Comparison of ENCODE assay signal across 26 cellular contexts in the genomic region with DNA sequence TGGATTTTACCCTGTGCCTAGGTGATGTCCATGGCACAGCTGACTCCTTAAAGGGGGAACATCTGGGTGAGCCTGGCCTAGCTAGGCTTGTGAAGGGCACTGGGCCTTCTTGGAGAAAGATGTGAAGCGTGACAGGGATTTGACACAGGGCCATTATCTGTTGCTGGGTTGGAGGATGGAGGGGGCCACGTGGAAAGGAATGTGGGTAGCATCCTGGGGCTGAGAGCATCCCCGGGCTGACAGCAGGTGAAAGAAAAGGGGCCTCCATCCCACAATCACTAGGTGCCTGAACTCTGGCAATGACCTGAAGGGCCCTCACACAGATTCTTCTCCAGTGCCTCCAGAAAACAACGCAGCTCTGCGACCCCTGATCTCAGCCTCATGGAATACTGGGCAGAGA.
"Had no signal": no experiment of that assay in that cellular context is flagged by ENCODE, and none has a peak within 500 bp of the region (broad histone marks: within the 10 kb centered on the region; RNA-seq: fewer than 3 reads in every experiment).

No MANE protein-coding gene starts in this region.

- DNase-seq: activated CD4-positive, alpha-beta T cell treated with anti-CD3 and anti-CD28 coated beads for 4 hours; activated CD4-positive, alpha-beta T cell treated with anti-CD3 and anti-CD28 coated beads, Interleukin-2, amount 50 U/mL, for 4 hours; activated CD8-positive, alpha-beta memory T cell treated with anti-CD3 and anti-CD28 coated beads for 24 hours; activated gamma-delta T cell treated with Interleukin-2 at 50 U/mL for 16 hours; activated T-cell treated with anti-CD3 and anti-CD28 coated beads, Interleukin-2, amount 50 U/mL, for 1 hour; cerebellar nuclear complex; colonic mucosa; effector CD8-positive, alpha-beta T cell; erythroblast; hippocampal formation; kidney; mucosa of descending colon; ovary; retina; stimulated activated CD4-positive, alpha-beta T cell treated with anti-CD3 and anti-CD28 coated beads, Interleukin-15, amount 100 ng/mL, for 24 hours; stimulated activated CD4-positive, alpha-beta T cell treated with anti-CD3 and anti-CD28 coated beads, Interleukin-2, amount 100 ng/mL, for 24 hours; stimulated activated naive CD8-positive, alpha-beta T cell treated with anti-CD3 and anti-CD28 coated beads, Interleukin-15, Interleukin-2, amounts not matched to agents 100 U/mL and 50 U/mL, for 24 hours; uterus had no signal

- H3K27me3 ChIP-seq: colonic mucosa, gastroesophageal sphincter, ovary, uterus had no signal

- H3K9me3 Mint-ChIP-seq: activated naive CD4-positive, alpha-beta T cell treated with anti-CD3 and anti-CD28 coated beads, Interleukin-2, amount 50 U/mL, for 24 hours; activated T-helper 1 cell treated with anti-CD3 and anti-CD28 coated beads, Interleukin-12 subunit alpha, Interleukin-12 subunit beta, Interleukin-2, Interleukin-4 antibody, amounts not matched to agents 30 ng/mL and 10 ng/mL and 1 ng/mL, durations not matched to agents 14 hours and 24 hours and 36 hours had no signal

- H3K9me3 ChIP-seq: colonic mucosa, gastroesophageal sphincter, mucosa of descending colon, ovary, prostate gland, thoracic aorta, uterus had no signal

- H3K4me1 ChIP-seq: colonic mucosa, prostate gland, uterus had no signal

- H3K36me3 ChIP-seq: colonic mucosa, ovary, prostate gland, thoracic aorta, uterus had no signal

- ATAC-seq: gastroesophageal sphincter; mucosa of descending colon; stimulated activated naive CD8-positive, alpha-beta T cell treated with anti-CD3 and anti-CD28 coated beads, Interleukin-15, Interleukin-2, amounts not matched to agents 100 U/mL and 50 U/mL, for 24 hours had no signal

- H3K4me3 Mint-ChIP-seq: activated naive CD4-positive, alpha-beta T cell treated with anti-CD3 and anti-CD28 coated beads, Interleukin-2, amount 50 U/mL, for 24 hours; activated T-helper 1 cell treated with anti-CD3 and anti-CD28 coated beads, Interleukin-12 subunit alpha, Interleukin-12 subunit beta, Interleukin-2, Interleukin-4 antibody, amounts not matched to agents 30 ng/mL and 10 ng/mL and 1 ng/mL, durations not matched to agents 14 hours and 24 hours and 36 hours; nephron; type B pancreatic cell had no signal

- H3K27ac Mint-ChIP-seq: activated T-helper 1 cell treated with anti-CD3 and anti-CD28 coated beads, Interleukin-12 subunit alpha, Interleukin-12 subunit beta, Interleukin-2, Interleukin-4 antibody, amounts not matched to agents 30 ng/mL and 10 ng/mL and 1 ng/mL, durations not matched to agents 14 hours and 24 hours and 36 hours; nephron; type B pancreatic cell had no signal

- H3K4me3 ChIP-seq: colonic mucosa, gastroesophageal sphincter, mucosa of descending colon, ovary, prostate gland, thoracic aorta, uterus had no signal

- H3K27me3 Mint-ChIP-seq: activated naive CD4-positive, alpha-beta T cell treated with anti-CD3 and anti-CD28 coated beads, Interleukin-2, amount 50 U/mL, for 24 hours; type B pancreatic cell had no signal

- H3K27ac ChIP-seq: colonic mucosa, gastroesophageal sphincter, ovary, prostate gland, thoracic aorta, uterus, VCaP had no signal
